ENCODE assay signal across 8 cellular contexts in genomic region chr3:113948015-113948917, GRCh38. TPM values are rescaled to one million over a fixed set of nuclear protein-coding genes. Genes with fewer than 3 reads are reported as not detected.
DNase-seq lines count a peak whose midpoint lies in the region; ATAC-seq and TF ChIP-seq lines count a peak whose summit lies in the region.

No MANE protein-coding gene starts in this region.

- peaks cover 6% of the 10 kb centered on the region for H3K27me3 Mint-ChIP-seq in activated naive CD4-positive, alpha-beta T cell treated with anti-CD3 and anti-CD28 coated beads, Interleukin-2, amount 50 U/mL, for 24 hours

- H3K4me3 ChIP-seq in left ventricle myocardium inferior: peak overlapping the region; percentile 89
- H3K4me3 ChIP-seq in retinal pigment epithelial cell (ENCODE audit: low read length): peak overlapping the region; percentile 73

- no peaks in the 10 kb centered on the region for H3K36me3 ChIP-seq in left ventricle myocardium inferior

- H3K9me3 Mint-ChIP-seq in activated naive CD4-positive, alpha-beta T cell treated with anti-CD3 and anti-CD28 coated beads, Interleukin-2, amount 50 U/mL, for 24 hours: no peaks in the 10 kb centered on the region

- no peaks in the 10 kb centered on the region for H3K27me3 ChIP-seq in left ventricle myocardium inferior (ENCODE audit: low read depth)

- H3K36me3 Mint-ChIP-seq in activated naive CD4-positive, alpha-beta T cell treated with anti-CD3 and anti-CD28 coated beads, Interleukin-2, amount 50 U/mL, for 24 hours: no peaks in the 10 kb centered on the region

- peak overlapping the region; percentile 60 for H3K4me3 Mint-ChIP-seq in activated naive CD4-positive, alpha-beta T cell treated with anti-CD3 and anti-CD28 coated beads, Interleukin-2, amount 50 U/mL, for 24 hours

- H3K4me1 Mint-ChIP-seq in activated naive CD4-positive, alpha-beta T cell treated with anti-CD3 and anti-CD28 coated beads, Interleukin-2, amount 50 U/mL, for 24 hours: peaks cover 11% of the 10 kb centered on the region

- intact Hi-C loops in left ventricle myocardium inferior (cut with micrococcal nuclease): no loop called here

- no peaks in the 10 kb centered on the region for H3K9me3 ChIP-seq in left ventricle myocardium inferior (replicated peaks)

- DNase-seq in GM19238 (ENCODE audit: insufficient read length, low spot score): peak; percentile 50
- DNase-seq in OCI-M1 (lab: John Stamatoyannopoulos, UW): peak; percentile 29
- DNase-seq in left ventricle myocardium inferior: no peak
- no peak for DNase-seq in retinal pigment epithelial cell (ENCODE audit: low read depth)
- DNase-seq in globus pallidus (ENCODE audit: low spot score): no peak

- H3K27ac ChIP-seq in C4-2B: peak overlapping the region; percentile 88
- H3K27ac ChIP-seq in left ventricle myocardium inferior (replicated peaks): peak overlapping the region; percentile 5

- peaks cover 17% of the 10 kb centered on the region for H3K4me1 ChIP-seq in left ventricle myocardium inferior

- TF ChIP-seq CTCF in C4-2B (conservative IDR thresholded peaks at IDR 0.05): no peak
- TF ChIP-seq CTCF in left ventricle myocardium inferior (IDR thresholded peaks at IDR 0.05; ENCODE audit: borderline replicate concordance): no peak
- no peak for TF ChIP-seq CTCF in retinal pigment epithelial cell (conservative IDR thresholded peaks at IDR 0.05; ENCODE audit: low read depth, low read length)

- H3K27ac Mint-ChIP-seq in activated naive CD4-positive, alpha-beta T cell treated with anti-CD3 and anti-CD28 coated beads, Interleukin-2, amount 50 U/mL, for 24 hours: no peak overlapping the region

- ATAC-seq in HG03196 (IDR thresholded peaks at IDR 0.05; ENCODE audit: unreplicated experiment): peak; percentile 40

RNA-seq across cellular contexts. Expression of gene ZDHHC23, which starts 0.5 kb away (rescaled TPM):
- 2.7 TPM for total RNA-seq in left ventricle myocardium inferior

Comparison
In these comparisons a context has a peak if more than half of its experiments do, and no peak if none do; other contexts are left out.
1. DNase-seq: peak in GM19238 (single experiment) and OCI-M1 (single experiment); none in left ventricle myocardium inferior (single experiment), retinal pigment epithelial cell (single experiment) and globus pallidus (single experiment).